In genomic region chr20:58188496-58188895, GRCh38 we compare ENCODE assay signal across 27 cellular contexts. TPM values are rescaled to one million over a fixed set of nuclear protein-coding genes. Genes with fewer than 3 reads are reported as not detected.
A peak's percentile ranks its signal among the peaks of the same experiment; 100 is the strongest.
DNase-seq lines count a peak whose midpoint lies in the region; ATAC-seq and TF ChIP-seq lines count a peak whose summit lies in the region.
"Had no signal": no experiment of that assay in that cellular context is flagged by ENCODE, and none has a peak within 500 bp of the region (broad histone marks: within the 10 kb centered on the region; RNA-seq: fewer than 3 reads in every experiment).

No MANE protein-coding gene starts in this region.

- no peaks in the 10 kb centered on the region for H3K4me1 ChIP-seq in PC-3 (ENCODE audit: insufficient read depth, low read length)
- H3K4me1 ChIP-seq: A549, sigmoid colon had no signal

- no peak overlapping the region for H3K9ac ChIP-seq in PC-3 (ENCODE audit: low read length)

- CTCF ChIA-PET in PC-3 (lab: Charles Lee): interaction anchor here (0.8 kb wide), 1 partner anchor 566 kb away, joined by 4 read pairs; no protein-coding TSS in a partner anchor

- TF ChIP-seq CTCF in PC-3 (conservative IDR thresholded peaks at IDR 0.05; ENCODE audit: low read depth, low read length): 0 out of 2 replicates have a peak, but pooled peaks have one; percentile 21
- TF ChIP-seq CTCF in endothelial cell (IDR thresholded peaks at IDR 0.05; ENCODE audit: unreplicated experiment): no peak
- TF ChIP-seq CTCF in progenitor cell of endocrine pancreas (IDR thresholded peaks at IDR 0.05; ENCODE audit: unreplicated experiment): peak; percentile 10

- H3K79me2 ChIP-seq in PC-3 (ENCODE audit: low read length): no peaks in the 10 kb centered on the region

- H3K36me3 Mint-ChIP-seq in endothelial cell (ENCODE audit: low read depth, unreplicated experiment): peaks cover 4% of the 10 kb centered on the region
- H3K36me3 Mint-ChIP-seq in progenitor cell of endocrine pancreas (ENCODE audit: insufficient read depth): no peaks in the 10 kb centered on the region
- H3K36me3 Mint-ChIP-seq: CD8-positive, alpha-beta T cell; stimulated activated effector memory CD8-positive, alpha-beta T cell treated with anti-CD3 and anti-CD28 coated beads, Interleukin-12 subunit alpha, Interleukin-12 subunit beta, amount 100 ng/mL, for 72 hours had no signal

- H3K27ac Mint-ChIP-seq in endothelial cell (ENCODE audit: unreplicated experiment) (no peak overlapping the region), progenitor cell of endocrine pancreas (no peak overlapping the region)
- H3K27ac Mint-ChIP-seq: activated CD4-positive, alpha-beta T cell treated with anti-CD3 and anti-CD28 coated beads, Interleukin-2, amount 10 ng/mL, durations not matched to agents 24 days and 14 days; CD8-positive, alpha-beta T cell; stimulated activated effector memory CD8-positive, alpha-beta T cell treated with anti-CD3 and anti-CD28 coated beads, Interleukin-12 subunit alpha, Interleukin-12 subunit beta, amount 100 ng/mL, for 72 hours; T-helper 2 cell treated with Interferon-gamma antibody and Interleukin-4, amounts not matched to agents 5 μg/mL and 100 μg/mL, for 36 hours had no signal

- H3K9me3 Mint-ChIP-seq in endothelial cell (ENCODE audit: unreplicated experiment): no peaks in the 10 kb centered on the region
- no peaks in the 10 kb centered on the region for H3K9me3 Mint-ChIP-seq in progenitor cell of endocrine pancreas (ENCODE audit: low read depth)
- H3K9me3 Mint-ChIP-seq: activated CD4-positive, alpha-beta T cell treated with anti-CD3 and anti-CD28 coated beads, Interleukin-2, amount 10 ng/mL, durations not matched to agents 24 days and 14 days; activated T-cell treated with anti-CD3 and anti-CD28 coated beads, Interleukin-2, amount 50 U/mL, for 4 hours; CD8-positive, alpha-beta T cell; stimulated activated effector memory CD8-positive, alpha-beta T cell treated with anti-CD3 and anti-CD28 coated beads, Interleukin-12 subunit alpha, Interleukin-12 subunit beta, amount 100 ng/mL, for 72 hours had no signal

- H3F3A ChIP-seq in PC-3 (ENCODE audit: low read length, unreplicated experiment): no peaks in the 10 kb centered on the region

- no peaks in the 10 kb centered on the region for H3K27me3 ChIP-seq in PC-3 (ENCODE audit: low read length)

- DNase-seq in SIG-M5 treated with dmso at 0.1 percent for 504 hours (lab: John Stamatoyannopoulos, UW; ENCODE audit: unreplicated experiment) (peak; percentile 17), SIG-M5 (lab: John Stamatoyannopoulos, UW) (no peak), PC-3 (no peak), endothelial cell (ENCODE audit: low spot score) (peak; percentile 21), progenitor cell of endocrine pancreas (ENCODE audit: low spot score, unreplicated experiment) (no peak), occipital lobe (lab: John Stamatoyannopoulos, UW) (no peak), DMS53 treated with DMSO at 0.1 percent for 48 hours (lab: John Stamatoyannopoulos, UW; ENCODE audit: unreplicated experiment) (no peak)
- DNase-seq: activated CD4-positive, alpha-beta T cell treated with anti-CD3 and anti-CD28 coated beads, Interleukin-2, amount 10 ng/mL, durations not matched to agents 24 days and 14 days; activated gamma-delta T cell treated with Interleukin-2 at 50 U/mL for 16 hours; activated T-cell treated with anti-CD3 and anti-CD28 coated beads, Interleukin-2, amount 50 U/mL, for 4 hours; CD8-positive, alpha-beta T cell; GDM1; IMR-90; kidney glomerular epithelial cell; NCI-H1105 treated with DMSO at 0.1 percent for 48 hours; NCI-H2029; NCI-H2227 treated with DMSO at 0.1 percent for 48 hours; sigmoid colon; stimulated activated CD4-positive, alpha-beta T cell treated with anti-CD3 and anti-CD28 coated beads, Interleukin-4, amount 100 ng/mL, for 24 hours had no signal

- peaks cover 14% of the 10 kb centered on the region; the same call in 1 of the 2 replicates for H3K9me3 ChIP-seq in PC-3 (ENCODE audit: low read length)

- H3K4me1 Mint-ChIP-seq in endothelial cell (ENCODE audit: unreplicated experiment) (no peaks in the 10 kb centered on the region), progenitor cell of endocrine pancreas (ENCODE audit: low read depth) (no peaks in the 10 kb centered on the region)
- H3K4me1 Mint-ChIP-seq: activated CD4-positive, alpha-beta T cell treated with anti-CD3 and anti-CD28 coated beads, Interleukin-2, amount 10 ng/mL, durations not matched to agents 24 days and 14 days; stimulated activated effector memory CD8-positive, alpha-beta T cell treated with anti-CD3 and anti-CD28 coated beads, Interleukin-12 subunit alpha, Interleukin-12 subunit beta, amount 100 ng/mL, for 72 hours had no signal

- H3K27me3 Mint-ChIP-seq in endothelial cell (ENCODE audit: unreplicated experiment): no peaks in the 10 kb centered on the region
- H3K27me3 Mint-ChIP-seq in progenitor cell of endocrine pancreas: peaks cover 25% of the 10 kb centered on the region

- no peak overlapping the region for H2AFZ ChIP-seq in PC-3 (ENCODE audit: low read length)

- H3K4me2 ChIP-seq in PC-3 (ENCODE audit: low read length): no peak overlapping the region
- H3K4me2 ChIP-seq: A549 had no signal

- no peak overlapping the region for H3K27ac ChIP-seq in PC-3 (ENCODE audit: low read length)
- H3K27ac ChIP-seq: A549, sigmoid colon had no signal

- no peaks in the 10 kb centered on the region for H3K36me3 ChIP-seq in PC-3 (ENCODE audit: low read depth, low read length)
- H3K36me3 ChIP-seq: sigmoid colon had no signal

- no peak for ATAC-seq in PC-3
- ATAC-seq in HG02885 (IDR thresholded peaks at IDR 0.05; ENCODE audit: poor library complexity, unreplicated experiment): no peak
- ATAC-seq: activated T-cell treated with anti-CD3 and anti-CD28 coated beads, Interleukin-2, amount 50 U/mL, for 4 hours; CD8-positive, alpha-beta T cell; stimulated activated effector memory CD8-positive, alpha-beta T cell treated with anti-CD3 and anti-CD28 coated beads, Interleukin-12 subunit alpha, Interleukin-12 subunit beta, amount 100 ng/mL, for 72 hours had no signal

- H4K20me1 ChIP-seq in PC-3 (ENCODE audit: low read length): no peaks in the 10 kb centered on the region

- H3K4me3 ChIP-seq in PC-3 (ENCODE audit: low read length): no peak overlapping the region
- H3K4me3 ChIP-seq: A549, sigmoid colon had no signal

- BruUV-seq in PC-3 (replicated peaks; lab: Mats Ljungman, UMichigan): no TSS peak

- POLR2A ChIA-PET in PC-3 (lab: Charles Lee; ENCODE audit: unreplicated experiment): no interaction called here

- intact Hi-C loops in PC-3 (cut with micrococcal nuclease): no loop called here

- no peaks in the 10 kb centered on the region for H3K9me2 ChIP-seq in PC-3 (replicated peaks; ENCODE audit: low read length)

- H3K4me3 Mint-ChIP-seq in endothelial cell (ENCODE audit: unreplicated experiment) (no peak overlapping the region), progenitor cell of endocrine pancreas (ENCODE audit: low read depth) (no peak overlapping the region)
- H3K4me3 Mint-ChIP-seq: activated CD4-positive, alpha-beta T cell treated with anti-CD3 and anti-CD28 coated beads, Interleukin-2, amount 10 ng/mL, durations not matched to agents 24 days and 14 days; activated T-cell treated with anti-CD3 and anti-CD28 coated beads, Interleukin-2, amount 50 U/mL, for 4 hours; CD8-positive, alpha-beta T cell; stimulated activated effector memory CD8-positive, alpha-beta T cell treated with anti-CD3 and anti-CD28 coated beads, Interleukin-12 subunit alpha, Interleukin-12 subunit beta, amount 100 ng/mL, for 72 hours; T-helper 2 cell treated with Interferon-gamma antibody and Interleukin-4, amounts not matched to agents 5 μg/mL and 100 μg/mL, for 36 hours had no signal

RNA-seq across cellular contexts. Expression of gene ANKRD60, which starts 40.0 kb away (rescaled TPM):
- total RNA-seq in PC-3 (2014; rRNA removed): not detected in 2 replicates
- not detected for total RNA-seq in endothelial cell (ENCODE audit: unreplicated experiment)
- not detected in 2 replicates for total RNA-seq in progenitor cell of endocrine pancreas
- not detected for total RNA-seq in occipital lobe
- total RNA-seq: activated CD4-positive, alpha-beta T cell treated with anti-CD3 and anti-CD28 coated beads, Interleukin-2, amount 10 ng/mL, durations not matched to agents 24 days and 14 days; activated T-cell treated with anti-CD3 and anti-CD28 coated beads, Interleukin-2, amount 50 U/mL, for 4 hours; astrocyte; CD8-positive, alpha-beta T cell; IMR-90; lung microvascular endothelial cell; posterior vena cava; subcutaneous adipose tissue had no signal

Comparison
In these comparisons a context has a peak if more than half of its experiments do, and no peak if none do; other contexts are left out.
1. DNase-seq: peak in SIG-M5 treated with dmso at 0.1 percent for 504 hours (single experiment) and endothelial cell (single experiment); none in SIG-M5 (single experiment), PC-3 (single experiment), progenitor cell of endocrine pancreas (single experiment), occipital lobe (single experiment) and DMS53 treated with DMSO at 0.1 percent for 48 hours (single experiment).